9 cellular contexts compared by ENCODE assay signal in the genomic region with DNA sequence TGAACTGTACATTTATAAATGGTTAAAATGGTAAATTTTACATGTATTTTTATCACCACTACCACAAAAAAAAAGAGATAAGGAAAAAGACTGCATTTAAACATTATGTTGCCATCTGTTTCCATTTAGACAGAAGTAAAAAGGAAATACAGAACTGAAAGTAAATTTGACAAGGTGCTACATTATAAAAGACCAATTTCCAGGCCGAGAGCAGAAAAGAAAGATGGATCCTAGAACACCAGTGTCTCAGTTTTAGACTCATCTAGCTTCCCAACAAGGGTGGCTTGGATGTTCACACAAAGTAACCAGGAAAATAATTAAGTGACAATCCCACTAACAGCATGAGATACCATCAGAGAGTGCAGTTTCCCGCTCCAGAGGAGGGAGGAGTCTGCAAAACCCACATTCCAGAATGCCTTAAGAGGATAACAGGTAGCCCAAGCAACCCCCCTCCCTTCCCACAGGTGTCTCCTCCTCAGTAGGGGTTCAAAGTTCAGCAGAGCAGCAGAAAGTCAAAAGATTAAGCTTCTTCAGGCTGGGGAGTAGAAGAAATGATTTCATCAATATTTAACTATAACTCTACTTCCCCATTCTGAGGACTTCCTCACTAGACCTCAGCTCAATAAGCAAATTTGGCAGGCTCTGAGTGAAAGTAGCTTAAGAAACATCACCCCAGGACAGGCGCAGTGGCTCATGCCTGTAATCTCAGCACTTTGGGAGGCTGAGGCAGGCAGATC. TPM values are rescaled to one million over a fixed set of nuclear protein-coding genes. Genes with fewer than 3 reads are reported as not detected.
DNase-seq lines count a peak whose midpoint lies in the region; ATAC-seq lines count a peak whose summit lies in the region.
"Had no signal": no experiment of that assay in that cellular context is flagged by ENCODE, and none has a peak within 500 bp of the region (broad histone marks: within the 10 kb centered on the region; RNA-seq: fewer than 3 reads in every experiment).

No MANE protein-coding gene starts in this region.

- DNase-seq in CD1c-positive myeloid dendritic cell (ENCODE audit: extremely low spot score), result peak; percentile 85
- no peak for DNase-seq in mesenchymal stem cell
- DNase-seq in middle frontal gyrus (ENCODE audit: extremely low spot score, low spot score), result no peak
- no peak for DNase-seq in retina
- no peak for DNase-seq in HUDEP-2 (lab: John Stamatoyannopoulos, UW; ENCODE audit: unreplicated experiment in 76 of 76)
- DNase-seq: NCI-H2107 had no signal

- H3K27ac Mint-ChIP-seq in activated T-helper 17 cell treated with anti-CD3 and anti-CD28 coated beads, Interleukin-2, amount 50 U/mL, for 72 hours, result peak overlapping the region; percentile 73

- no peak overlapping the region for H2BK5ac ChIP-seq in mesenchymal stem cell (ENCODE audit: low read depth, low read length, poor library complexity, severe bottlenecking)

- no peak overlapping the region for H3K4me2 ChIP-seq in mesenchymal stem cell (ENCODE audit: low read length, poor library complexity, severe bottlenecking)

- no peak overlapping the region for H2BK15ac ChIP-seq in mesenchymal stem cell (ENCODE audit: low read depth, poor library complexity, severe bottlenecking)

- no peak overlapping the region for H3K23ac ChIP-seq in mesenchymal stem cell (ENCODE audit: low read length in 2 of 2)

- no peaks in the 10 kb centered on the region for H3K27me3 Mint-ChIP-seq in activated T-helper 17 cell treated with anti-CD3 and anti-CD28 coated beads, Interleukin-2, amount 50 U/mL, for 72 hours

- H3K18ac ChIP-seq in mesenchymal stem cell (ENCODE audit: low read depth in 1 of 2, low read length in 2 of 2), result no peak overlapping the region

- H2BK120ac ChIP-seq in mesenchymal stem cell (ENCODE audit: low read depth, low read length), result no peak overlapping the region

- H3K36me3 ChIP-seq in HUES6 (ENCODE audit: control insufficient read depth, insufficient read depth, low read length) (peaks cover 47% of the 10 kb centered on the region), mesenchymal stem cell (ENCODE audit: control insufficient read depth in 1 of 2, insufficient read depth in 2 of 2, low read depth in 1 of 2, low read length in 2 of 2) (peaks cover 15 to 23% of the 10 kb centered on the region in 2 experiments)

- no peak overlapping the region for H3K9ac ChIP-seq in HUES6 (ENCODE audit: low read length)
- peak overlapping the region; percentile 17 for H3K9ac ChIP-seq in mesenchymal stem cell (ENCODE audit: low read length)

- no peaks in the 10 kb centered on the region for H3K79me1 ChIP-seq in mesenchymal stem cell (replicated peaks; ENCODE audit: low read length, poor library complexity, severe bottlenecking)

- peaks cover 42% of the 10 kb centered on the region for H3K4me1 Mint-ChIP-seq in activated T-helper 17 cell treated with anti-CD3 and anti-CD28 coated beads, Interleukin-2, amount 50 U/mL, for 72 hours

- no peak overlapping the region for H3K27ac ChIP-seq in HUES6 (ENCODE audit: low read depth, low read length)
- H3K27ac ChIP-seq in mesenchymal stem cell (ENCODE audit: low read length, poor library complexity, severe bottlenecking), result no peak overlapping the region

- H3K36me3 Mint-ChIP-seq in activated T-helper 17 cell treated with anti-CD3 and anti-CD28 coated beads, Interleukin-2, amount 50 U/mL, for 72 hours (ENCODE audit: low read depth), result peaks cover 82% of the 10 kb centered on the region

- H4K8ac ChIP-seq in mesenchymal stem cell (ENCODE audit: low read length), result no peak overlapping the region

- no peak overlapping the region for H2BK12ac ChIP-seq in mesenchymal stem cell (ENCODE audit: low read length in 2 of 2)

- H3K4ac ChIP-seq in mesenchymal stem cell (ENCODE audit: low read depth in 1 of 2, low read length in 2 of 2), result no peak overlapping the region

- 91% methylated on average over 3 of the region's 3 CpGs for WGBS in mesenchymal stem cell

- H3K9me3 ChIP-seq in HUES6 (ENCODE audit: control insufficient read depth, insufficient read depth, low read depth, low read length) (no peaks in the 10 kb centered on the region), mesenchymal stem cell (ENCODE audit: control insufficient read depth, low read length) (no peaks in the 10 kb centered on the region)

- H4K91ac ChIP-seq in mesenchymal stem cell (ENCODE audit: low read length), result no peak overlapping the region

- no peak overlapping the region for H2AFZ ChIP-seq in mesenchymal stem cell (ENCODE audit: low read depth, low read length)

- no peak for ATAC-seq in activated T-helper 17 cell treated with anti-CD3 and anti-CD28 coated beads, Interleukin-2, amount 50 U/mL, for 72 hours (replicated peaks)
- no peak for ATAC-seq in GM21390 (IDR thresholded peaks at IDR 0.05; ENCODE audit: unreplicated experiment)

- no peak overlapping the region for H2AK5ac ChIP-seq in mesenchymal stem cell (ENCODE audit: low read length, severe bottlenecking)

- H3K9me3 Mint-ChIP-seq in activated T-helper 17 cell treated with anti-CD3 and anti-CD28 coated beads, Interleukin-2, amount 50 U/mL, for 72 hours, result no peaks in the 10 kb centered on the region

- peaks cover 36% of the 10 kb centered on the region for H3K4me1 ChIP-seq in HUES6 (ENCODE audit: control insufficient read depth, insufficient read depth, low read length)
- peaks cover 20% of the 10 kb centered on the region for H3K4me1 ChIP-seq in mesenchymal stem cell (ENCODE audit: control insufficient read depth, insufficient read depth, low read depth, low read length)

- H3K27me3 ChIP-seq in HUES6 (ENCODE audit: control insufficient read depth, insufficient read depth, low read length) (no peaks in the 10 kb centered on the region), mesenchymal stem cell (ENCODE audit: control insufficient read depth in 1 of 2, insufficient read depth in 1 of 2, low read length in 2 of 2) (no peaks in the 10 kb centered on the region)

- no peak overlapping the region for H3K14ac ChIP-seq in mesenchymal stem cell (ENCODE audit: low read length in 2 of 2)

- H3K4me3 Mint-ChIP-seq in activated T-helper 17 cell treated with anti-CD3 and anti-CD28 coated beads, Interleukin-2, amount 50 U/mL, for 72 hours, result peak overlapping the region; percentile 90

- peak overlapping the region; percentile 35 for H3K4me3 ChIP-seq in HUES6 (ENCODE audit: low read depth, low read length)
- H3K4me3 ChIP-seq in mesenchymal stem cell (ENCODE audit: insufficient read depth in 1 of 2, low read depth in 1 of 2, low read length in 2 of 2), result peak overlapping the region in 1 of 2 experiments; percentile 66

RNA-seq across cellular contexts. Expression of a gene that starts 11.8 kb away (rescaled TPM):
- 100 to 1,000 TPM; 370 to 607 TPM for total RNA-seq in activated T-helper 17 cell treated with anti-CD3 and anti-CD28 coated beads, Interleukin-2, amount 50 U/mL, for 72 hours
- polyA plus RNA-seq in mesenchymal stem cell (2013, experiment 1 of 2), result 332 TPM
- 336 TPM for polyA plus RNA-seq in mesenchymal stem cell (2013, experiment 2 of 2)

RNA-seq across cellular contexts. Expression of a gene that starts 25.2 kb away (rescaled TPM):
- total RNA-seq in activated T-helper 17 cell treated with anti-CD3 and anti-CD28 coated beads, Interleukin-2, amount 50 U/mL, for 72 hours, result under 1 TPM; 0.04 to 0.24 TPM
- polyA plus RNA-seq in mesenchymal stem cell (2013, experiment 1 of 2), result 0.01 TPM
- polyA plus RNA-seq in mesenchymal stem cell (2013, experiment 2 of 2), result 0.01 TPM

RNA-seq across cellular contexts. Expression of a gene that starts 26.0 kb away (rescaled TPM):
- not detected for total RNA-seq in activated T-helper 17 cell treated with anti-CD3 and anti-CD28 coated beads, Interleukin-2, amount 50 U/mL, for 72 hours
- polyA plus RNA-seq in mesenchymal stem cell (2013, experiment 1 of 2), result not detected
- not detected for polyA plus RNA-seq in mesenchymal stem cell (2013, experiment 2 of 2)

RNA-seq across cellular contexts. Expression of a gene that starts 40.6 kb away (rescaled TPM):
- total RNA-seq in activated T-helper 17 cell treated with anti-CD3 and anti-CD28 coated beads, Interleukin-2, amount 50 U/mL, for 72 hours, result 100 to 1,000 TPM; 237 to 249 TPM
- polyA plus RNA-seq in mesenchymal stem cell (2013, experiment 1 of 2), result 174 TPM
- 166 TPM for polyA plus RNA-seq in mesenchymal stem cell (2013, experiment 2 of 2)
